ENCODE assay signal across 29 cellular contexts in the genomic region with DNA sequence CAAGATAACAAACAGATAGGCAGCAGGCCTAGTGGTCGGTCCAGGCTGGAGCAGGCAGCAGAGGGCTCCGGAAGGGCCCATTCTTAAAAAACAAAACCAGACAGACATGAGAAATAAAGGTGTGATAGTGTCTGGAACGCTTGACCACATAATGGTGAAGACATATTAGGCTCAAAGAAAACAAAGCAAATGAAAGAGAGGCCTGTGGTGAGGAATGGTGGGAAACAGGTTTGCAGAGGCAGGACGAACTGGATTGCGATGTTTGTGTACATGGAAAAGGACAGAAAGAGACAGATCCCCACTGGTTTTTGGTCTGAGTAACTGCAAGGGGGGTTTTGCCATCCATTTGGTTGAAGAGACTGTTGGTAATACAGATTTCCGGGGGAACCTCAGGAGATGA. TPM values are rescaled to one million over a fixed set of nuclear protein-coding genes. Genes with fewer than 3 reads are reported as not detected.
"Had no signal": no experiment of that assay in that cellular context is flagged by ENCODE, and none has a peak within 500 bp of the region (broad histone marks: within the 10 kb centered on the region; RNA-seq: fewer than 3 reads in every experiment).

No MANE protein-coding gene starts in this region.

- DNase-seq: activated CD4-positive, alpha-beta T cell treated with anti-CD3 and anti-CD28 coated beads for 36 hours; activated CD4-positive, alpha-beta T cell treated with anti-CD3 and anti-CD28 coated beads, Interleukin-2, amount 10 ng/mL, durations not matched to agents 7 days and 5 days; activated CD4-positive, alpha-beta T cell treated with anti-CD3 and anti-CD28 coated beads, Interleukin-2, amount 50 U/mL, for 48 hours; activated CD8-positive, alpha-beta memory T cell treated with anti-CD3 and anti-CD28 coated beads, Interleukin-2, amount 50 U/mL, for 4 hours; activated gamma-delta T cell treated with Interleukin-2 at 50 U/mL for 16 hours; activated naive CD4-positive, alpha-beta T cell treated with anti-CD3 and anti-CD28 coated beads for 36 hours; activated T-cell treated with anti-CD3 and anti-CD28 coated beads for 4 hours; activated T-cell treated with anti-CD3 and anti-CD28 coated beads, Interleukin-2, amount 50 U/mL, for 4 hours; adrenal gland; central memory CD4-positive, alpha-beta T cell; Karpas-422; NCI-H1105; NCI-H1417 treated with DMSO at 0.1 percent for 48 hours; NCI-H187 treated with DMSO at 0.1 percent for 48 hours; NCI-H2081 treated with DMSO at 0.1 percent for 48 hours; NCI-H226; NCI-H524 treated with DMSO at 0.1 percent for 48 hours; SHP77; SJCRH30 had no signal

- H3K36me3 Mint-ChIP-seq: brain had no signal

- H3K27ac Mint-ChIP-seq: activated CD4-positive, alpha-beta T cell treated with anti-CD3 and anti-CD28 coated beads for 36 hours; activated CD4-positive, alpha-beta T cell treated with anti-CD3 and anti-CD28 coated beads, Interleukin-2, amount 10 ng/mL, durations not matched to agents 7 days and 5 days; activated naive CD4-positive, alpha-beta T cell treated with anti-CD3 and anti-CD28 coated beads for 36 hours; activated naive CD4-positive, alpha-beta T cell treated with anti-CD3 and anti-CD28 coated beads, Interleukin-2, amount 50 U/mL, for 72 hours; activated T-helper 1 cell treated with anti-CD3 and anti-CD28 coated beads, Interleukin-12 subunit alpha, Interleukin-12 subunit beta, Interleukin-2, Interleukin-4 antibody, amounts not matched to agents 30 ng/mL and 10 ng/mL and 1 ng/mL, durations not matched to agents 14 hours and 24 hours and 36 hours; brain; T-helper 1 cell treated with Interleukin-12 subunit alpha and Interleukin-12 subunit beta and Interleukin-4 antibody, amounts not matched to agents 30 μg/mL and 1 μg/mL, for 36 hours; T-helper 2 cell treated with Interferon-gamma antibody and Interleukin-4, amounts not matched to agents 5 μg/mL and 100 μg/mL, for 36 hours had no signal

- H3K4me3 ChIP-seq: adrenal gland, SJCRH30, SK-N-MC had no signal

- H3K4me1 Mint-ChIP-seq: activated CD4-positive, alpha-beta T cell treated with anti-CD3 and anti-CD28 coated beads for 36 hours; activated CD4-positive, alpha-beta T cell treated with anti-CD3 and anti-CD28 coated beads, Interleukin-2, amount 10 ng/mL, durations not matched to agents 7 days and 5 days; brain had no signal

- H3K9me3 Mint-ChIP-seq: activated CD4-positive, alpha-beta T cell treated with anti-CD3 and anti-CD28 coated beads, Interleukin-2, amount 10 ng/mL, durations not matched to agents 7 days and 5 days; activated naive CD4-positive, alpha-beta T cell treated with anti-CD3 and anti-CD28 coated beads for 36 hours; activated naive CD4-positive, alpha-beta T cell treated with anti-CD3 and anti-CD28 coated beads, Interleukin-2, amount 50 U/mL, for 72 hours; activated T-cell treated with anti-CD3 and anti-CD28 coated beads, Interleukin-2, amount 50 U/mL, for 4 hours; activated T-helper 1 cell treated with anti-CD3 and anti-CD28 coated beads, Interleukin-12 subunit alpha, Interleukin-12 subunit beta, Interleukin-2, Interleukin-4 antibody, amounts not matched to agents 30 ng/mL and 10 ng/mL and 1 ng/mL, durations not matched to agents 14 hours and 24 hours and 36 hours; brain; T-helper 1 cell treated with Interleukin-12 subunit alpha and Interleukin-12 subunit beta and Interleukin-4 antibody, amounts not matched to agents 30 μg/mL and 1 μg/mL, for 36 hours; T-helper 2 cell treated with Interferon-gamma antibody and Interleukin-4, amounts not matched to agents 5 μg/mL and 100 μg/mL, for 36 hours had no signal

- H3K4me1 ChIP-seq: SJCRH30 had no signal

- H3K27me3 ChIP-seq: adrenal gland, SJCRH30 had no signal

- ATAC-seq: activated CD4-positive, alpha-beta T cell treated with anti-CD3 and anti-CD28 coated beads for 36 hours; activated CD4-positive, CD25-positive, alpha-beta regulatory T cell treated with anti-CD3 and anti-CD28 coated beads, Interleukin-2, amount 50 U/mL, for 24 hours; activated naive CD4-positive, alpha-beta T cell treated with anti-CD3 and anti-CD28 coated beads, Interleukin-2, amount 50 U/mL, for 72 hours; activated T-cell treated with anti-CD3 and anti-CD28 coated beads, Interleukin-2, amount 50 U/mL, for 4 hours; Panc1 had no signal

- H3K9me3 ChIP-seq: adrenal gland, SJCRH30 had no signal

- H3K4me3 Mint-ChIP-seq: activated CD4-positive, alpha-beta T cell treated with anti-CD3 and anti-CD28 coated beads for 36 hours; activated CD4-positive, alpha-beta T cell treated with anti-CD3 and anti-CD28 coated beads, Interleukin-2, amount 10 ng/mL, durations not matched to agents 7 days and 5 days; activated naive CD4-positive, alpha-beta T cell treated with anti-CD3 and anti-CD28 coated beads for 36 hours; activated T-cell treated with anti-CD3 and anti-CD28 coated beads, Interleukin-2, amount 50 U/mL, for 4 hours; activated T-helper 1 cell treated with anti-CD3 and anti-CD28 coated beads, Interleukin-12 subunit alpha, Interleukin-12 subunit beta, Interleukin-2, Interleukin-4 antibody, amounts not matched to agents 30 ng/mL and 10 ng/mL and 1 ng/mL, durations not matched to agents 14 hours and 24 hours and 36 hours; brain; T-helper 1 cell treated with Interleukin-12 subunit alpha and Interleukin-12 subunit beta and Interleukin-4 antibody, amounts not matched to agents 30 μg/mL and 1 μg/mL, for 36 hours; T-helper 2 cell treated with Interferon-gamma antibody and Interleukin-4, amounts not matched to agents 5 μg/mL and 100 μg/mL, for 36 hours had no signal

- H3K27ac ChIP-seq: SJCRH30, SK-N-MC had no signal

- FAIRE-seq: TTC549 had no signal

- H3K36me3 ChIP-seq: adrenal gland, SJCRH30 had no signal

RNA-seq across cellular contexts. Expression of a gene that starts 19.9 kb away (rescaled TPM):
- total RNA-seq: activated CD4-positive, alpha-beta T cell treated with anti-CD3 and anti-CD28 coated beads, Interleukin-2, amount 10 ng/mL, durations not matched to agents 7 days and 5 days; MCF 10A had no signal
